8 cellular contexts compared by ENCODE assay signal in genomic region chr10:68989317-68989990, GRCh38. TPM values are rescaled to one million over a fixed set of nuclear protein-coding genes. Genes with fewer than 3 reads are reported as not detected.
DNase-seq lines count a peak whose midpoint lies in the region; ATAC-seq and TF ChIP-seq lines count a peak whose summit lies in the region.

No MANE protein-coding gene starts in this region.

- H3K4me1 Mint-ChIP-seq in natural killer cell treated with Interleukin-12 subunit alpha and Interleukin-12 subunit beta and Interleukin-15 and Interleukin-18, amount 100 ng/mL, for 72 hours (ENCODE audit: low read depth in 2 of 2): peaks cover 28 to 39% of the 10 kb centered on the region in 2 donors

- peak overlapping the region; percentile 83 for H3K4me3 ChIP-seq in GM06990 (replicated peaks; ENCODE audit: low read depth, low read length)
- peak overlapping the region; percentile 89 for H3K4me3 ChIP-seq in endocrine pancreas (ENCODE audit: control insufficient read depth, insufficient read depth, low read length)

- H3K36me3 Mint-ChIP-seq in natural killer cell treated with Interleukin-12 subunit alpha and Interleukin-12 subunit beta and Interleukin-15 and Interleukin-18, amount 100 ng/mL, for 72 hours: peaks cover under 1% of the 10 kb centered on the region

- H3K36me3 ChIP-seq in GM06990 (ENCODE audit: control insufficient read depth, insufficient read depth, low read length): no peaks in the 10 kb centered on the region; the same call in 1 of the 2 replicates
- H3K36me3 ChIP-seq in endocrine pancreas (ENCODE audit: control insufficient read depth, insufficient read depth, low read length): no peaks in the 10 kb centered on the region

- H3K4me3 Mint-ChIP-seq in natural killer cell treated with Interleukin-12 subunit alpha and Interleukin-12 subunit beta and Interleukin-15 and Interleukin-18, amount 100 ng/mL, for 72 hours: peak overlapping the region; percentile 93

- H3K9me3 Mint-ChIP-seq in natural killer cell treated with Interleukin-12 subunit alpha and Interleukin-12 subunit beta and Interleukin-15 and Interleukin-18, amount 100 ng/mL, for 72 hours: no peaks in the 10 kb centered on the region

- DNase-seq in GM06990 (ENCODE audit: extremely low read depth, insufficient read length): no peak
- DNase-seq in NCI-H69 (lab: John Stamatoyannopoulos, UW): peak; percentile 47
- no peak for DNase-seq in natural killer cell treated with Interleukin-12 subunit alpha and Interleukin-12 subunit beta and Interleukin-15 and Interleukin-18, amount 100 ng/mL, for 72 hours (ENCODE audit: low spot score)
- DNase-seq in mucosa of gallbladder (ENCODE audit: low spot score): no peak
- DNase-seq in cortex of kidney (lab: John Stamatoyannopoulos, UW): no peak
- no peak for DNase-seq in effector CD4-positive, alpha-beta T cell

- no peak for TF ChIP-seq CTCF in GM06990 (IDR thresholded peaks at IDR 0.05; ENCODE audit: insufficient read depth, low read length, poor library complexity, severe bottlenecking)

- ATAC-seq in natural killer cell treated with Interleukin-12 subunit alpha and Interleukin-12 subunit beta and Interleukin-15 and Interleukin-18, amount 100 ng/mL, for 72 hours: no peak
- ATAC-seq in GM21423 (IDR thresholded peaks at IDR 0.05; ENCODE audit: unreplicated experiment): no peak

- H3K4me1 ChIP-seq in endocrine pancreas (ENCODE audit: control insufficient read depth, insufficient read depth, low read length): no peaks in the 10 kb centered on the region

- no peaks in the 10 kb centered on the region for H3K27me3 Mint-ChIP-seq in natural killer cell treated with Interleukin-12 subunit alpha and Interleukin-12 subunit beta and Interleukin-15 and Interleukin-18, amount 100 ng/mL, for 72 hours

- peak overlapping the region; percentile 69 to 93 for H3K27ac Mint-ChIP-seq in natural killer cell treated with Interleukin-12 subunit alpha and Interleukin-12 subunit beta and Interleukin-15 and Interleukin-18, amount 100 ng/mL, for 72 hours

- peak overlapping the region; percentile 93 for H3K9ac ChIP-seq in endocrine pancreas (ENCODE audit: control insufficient read depth, insufficient read depth, low read length)

- no peaks in the 10 kb centered on the region for H3K9me3 ChIP-seq in endocrine pancreas (ENCODE audit: control insufficient read depth, low read length)

- H3K27me3 ChIP-seq in GM06990 (replicated peaks; ENCODE audit: control insufficient read depth, insufficient read depth, low read length) (no peaks in the 10 kb centered on the region), endocrine pancreas (ENCODE audit: control insufficient read depth, insufficient read depth, low read length) (no peaks in the 10 kb centered on the region)

RNA-seq across cellular contexts. Expression of gene KIFBP, which starts 0.9 kb away (rescaled TPM):
- total RNA-seq in natural killer cell treated with Interleukin-12 subunit alpha and Interleukin-12 subunit beta and Interleukin-15 and Interleukin-18, amount 100 ng/mL, for 72 hours: 10 to 100 TPM; 13.4 to 14.3 TPM
- 27.7 TPM for total RNA-seq in mucosa of gallbladder

RNA-seq across cellular contexts. Expression of gene DDX21, which starts 33.5 kb away (rescaled TPM):
- 100 to 1,000 TPM; 173 to 209 TPM for total RNA-seq in natural killer cell treated with Interleukin-12 subunit alpha and Interleukin-12 subunit beta and Interleukin-15 and Interleukin-18, amount 100 ng/mL, for 72 hours
- 28.2 TPM for total RNA-seq in mucosa of gallbladder
